In the genomic region with DNA sequence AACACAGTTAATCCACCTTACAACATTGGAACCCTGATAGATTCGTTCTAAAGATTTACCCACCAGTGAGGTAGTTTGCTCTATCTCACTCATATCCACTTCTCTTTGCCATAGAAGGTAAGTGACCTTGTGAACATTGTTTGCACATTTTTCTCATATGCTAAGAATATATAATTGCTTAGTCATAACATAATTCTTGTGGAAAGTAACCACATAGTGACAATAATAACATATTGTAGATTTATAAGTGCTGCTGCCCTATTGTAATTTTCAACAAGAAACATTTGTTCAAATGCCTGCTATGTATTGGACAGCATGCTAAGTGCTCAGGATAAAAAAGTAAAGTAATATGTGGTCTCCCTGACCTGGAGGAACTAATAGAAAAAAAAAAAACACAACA, we compare ENCODE assay signal across 20 cellular contexts.
A peak's percentile ranks its signal among the peaks of the same experiment; 100 is the strongest.
DNase-seq lines count a peak whose midpoint lies in the region; ATAC-seq and TF ChIP-seq lines count a peak whose summit lies in the region.
"Had no signal": no experiment of that assay in that cellular context is flagged by ENCODE, and none has a peak within 500 bp of the region (broad histone marks: within the 10 kb centered on the region; RNA-seq: fewer than 3 reads in every experiment).

No MANE protein-coding gene starts in this region.

- ATAC-seq in activated CD8-positive, alpha-beta memory T cell treated with anti-CD3 and anti-CD28 coated beads, Interleukin-2, amount 10 ng/mL, durations not matched to agents 7 days and 5 days = peak; percentile 42
- ATAC-seq in HG03442 (IDR thresholded peaks at IDR 0.05; ENCODE audit: unreplicated experiment) (peak; percentile 64), GM19452 (IDR thresholded peaks at IDR 0.05; ENCODE audit: unreplicated experiment) (no peak)
- peak; percentile 56 for ATAC-seq in stimulated activated naive CD8-positive, alpha-beta T cell treated with anti-CD3 and anti-CD28 coated beads, Interleukin-15, amount 100 ng/mL, for 72 hours
- ATAC-seq: effector memory CD8-positive, alpha-beta T cell; gastroesophageal sphincter; right lobe of liver had no signal

- in situ Hi-C loops in astrocyte of the spinal cord (cut with HindIII; ENCODE audit: low sequenced_read_pairs) = no loop called here

- peaks cover 13% of the 10 kb centered on the region for H3K4me1 Mint-ChIP-seq in activated CD8-positive, alpha-beta memory T cell treated with anti-CD3 and anti-CD28 coated beads, Interleukin-2, amount 10 ng/mL, durations not matched to agents 7 days and 5 days
- no peaks in the 10 kb centered on the region for H3K4me1 Mint-ChIP-seq in stimulated activated naive CD8-positive, alpha-beta T cell treated with anti-CD3 and anti-CD28 coated beads, Interleukin-15, amount 100 ng/mL, for 72 hours
- H3K4me1 Mint-ChIP-seq: neural crest cell had no signal

- H3K36me3 Mint-ChIP-seq in activated CD8-positive, alpha-beta memory T cell treated with anti-CD3 and anti-CD28 coated beads, Interleukin-2, amount 10 ng/mL, durations not matched to agents 7 days and 5 days = no peaks in the 10 kb centered on the region

- H3K9me3 Mint-ChIP-seq in activated CD8-positive, alpha-beta memory T cell treated with anti-CD3 and anti-CD28 coated beads, Interleukin-2, amount 10 ng/mL, durations not matched to agents 7 days and 5 days (ENCODE audit: low read depth) = peaks cover 3% of the 10 kb centered on the region
- peaks cover 0 to 5% of the 10 kb centered on the region in 2 donors for H3K9me3 Mint-ChIP-seq in stimulated activated naive CD8-positive, alpha-beta T cell treated with anti-CD3 and anti-CD28 coated beads, Interleukin-15, amount 100 ng/mL, for 72 hours
- H3K9me3 Mint-ChIP-seq: effector memory CD8-positive, alpha-beta T cell; neural crest cell had no signal

- H3K4me3 Mint-ChIP-seq in activated CD8-positive, alpha-beta memory T cell treated with anti-CD3 and anti-CD28 coated beads, Interleukin-2, amount 10 ng/mL, durations not matched to agents 7 days and 5 days = no peak overlapping the region
- H3K4me3 Mint-ChIP-seq in stimulated activated naive CD8-positive, alpha-beta T cell treated with anti-CD3 and anti-CD28 coated beads, Interleukin-15, amount 100 ng/mL, for 72 hours = no peak overlapping the region
- H3K4me3 Mint-ChIP-seq: effector memory CD8-positive, alpha-beta T cell; neural crest cell had no signal

- TF ChIP-seq CTCF in astrocyte of the spinal cord (IDR thresholded peaks at IDR 0.05; ENCODE audit: low read depth, low read length) = no peak

- DNase-seq in activated CD8-positive, alpha-beta memory T cell treated with anti-CD3 and anti-CD28 coated beads, Interleukin-2, amount 10 ng/mL, durations not matched to agents 7 days and 5 days = no peak
- no peak for DNase-seq in activated CD8-positive, alpha-beta memory T cell treated with anti-CD3 and anti-CD28 coated beads for 24 hours
- peak; percentile 69 for DNase-seq in astrocyte of the spinal cord (ENCODE audit: low read depth, low spot score)
- no peak for DNase-seq in stimulated activated naive CD8-positive, alpha-beta T cell treated with anti-CD3 and anti-CD28 coated beads, Interleukin-15, amount 100 ng/mL, for 72 hours
- DNase-seq in NCI-H1930 (lab: John Stamatoyannopoulos, UW) = no peak
- no peak for DNase-seq in NK-92 treated with Interleukin-12 subunit alpha and Interleukin-12 subunit beta, amount 100 ng/mL, for 24 hours (lab: John Stamatoyannopoulos, UW)
- DNase-seq: ACHN; activated gamma-delta T cell treated with Interleukin-2 at 50 U/mL for 16 hours; COR-L47; effector memory CD8-positive, alpha-beta T cell; mesenchymal stem cell; NCI-H1105; NCI-H345; right lobe of liver; stimulated activated CD4-positive, alpha-beta T cell treated with anti-CD3 and anti-CD28 coated beads, Interleukin-4, amount 100 ng/mL, for 4 hours had no signal

- no peak overlapping the region for H3K4me3 ChIP-seq in astrocyte of the spinal cord (ENCODE audit: low read depth, low read length)
- H3K4me3 ChIP-seq: cardiac muscle cell, gastroesophageal sphincter, right lobe of liver had no signal

- CTCF ChIA-PET in activated CD8-positive, alpha-beta memory T cell treated with anti-CD3 and anti-CD28 coated beads, Interleukin-2, amount 10 ng/mL, durations not matched to agents 7 days and 5 days (lab: Charles Lee) = no interaction called here

- no peak overlapping the region for H3K27ac Mint-ChIP-seq in activated CD8-positive, alpha-beta memory T cell treated with anti-CD3 and anti-CD28 coated beads, Interleukin-2, amount 10 ng/mL, durations not matched to agents 7 days and 5 days
- no peak overlapping the region for H3K27ac Mint-ChIP-seq in stimulated activated naive CD8-positive, alpha-beta T cell treated with anti-CD3 and anti-CD28 coated beads, Interleukin-15, amount 100 ng/mL, for 72 hours
- H3K27ac Mint-ChIP-seq: effector memory CD8-positive, alpha-beta T cell had no signal

- no peaks in the 10 kb centered on the region for H3K27me3 Mint-ChIP-seq in activated CD8-positive, alpha-beta memory T cell treated with anti-CD3 and anti-CD28 coated beads, Interleukin-2, amount 10 ng/mL, durations not matched to agents 7 days and 5 days
- no peaks in the 10 kb centered on the region for H3K27me3 Mint-ChIP-seq in stimulated activated naive CD8-positive, alpha-beta T cell treated with anti-CD3 and anti-CD28 coated beads, Interleukin-15, amount 100 ng/mL, for 72 hours
- H3K27me3 Mint-ChIP-seq: effector memory CD8-positive, alpha-beta T cell had no signal
